In genomic region chr7:134691820-134692705, GRCh38 we compare ENCODE assay signal across 14 cellular contexts. TPM values are rescaled to one million over a fixed set of nuclear protein-coding genes. Genes with fewer than 3 reads are reported as not detected.
DNase-seq lines count a peak whose midpoint lies in the region; ATAC-seq, FAIRE-seq and TF ChIP-seq lines count a peak whose summit lies in the region.
"Had no signal": no experiment of that assay in that cellular context is flagged by ENCODE, and none has a peak within 500 bp of the region (broad histone marks: within the 10 kb centered on the region; RNA-seq: fewer than 3 reads in every experiment).

No MANE protein-coding gene starts in this region.

- no peak overlapping the region for H3K4me2 ChIP-seq in endothelial cell of umbilical vein (ENCODE audit: insufficient read depth, low read length)

- WGBS in lower leg skin, 2 donors, result 32 to 40% methylated on average over 10 of the region's 10 CpGs

- CTCF ChIA-PET in endothelial cell of umbilical vein (lab: Charles Lee), result interaction anchor here (0.7 to 8.3 kb wide), 5 partner anchors 10 to 63 kb away, joined by 4 to 75 read pairs (median 15); no protein-coding TSS in a partner anchor

- peak overlapping the region; percentile 33 for H2AFZ ChIP-seq in endothelial cell of umbilical vein (ENCODE audit: low read depth, low read length)

- no peaks in the 10 kb centered on the region for H3K9me1 ChIP-seq in endothelial cell of umbilical vein (replicated peaks; ENCODE audit: control insufficient read depth, extremely low read depth, insufficient read depth, low read length)

- no peaks in the 10 kb centered on the region for H3K36me3 ChIP-seq in endothelial cell of umbilical vein (ENCODE audit: control insufficient read depth in 2 of 2, extremely low read depth in 1 of 2, insufficient read depth in 2 of 2, low read length in 2 of 2)
- no peaks in the 10 kb centered on the region for H3K36me3 ChIP-seq in effector memory CD4-positive, alpha-beta T cell (ENCODE audit: control insufficient read depth, insufficient read depth, low read length)

- no peak overlapping the region for H3K27ac ChIP-seq in endothelial cell of umbilical vein (ENCODE audit: insufficient read depth, low read depth, low read length)
- H3K27ac ChIP-seq in effector memory CD4-positive, alpha-beta T cell (ENCODE audit: insufficient read depth, low read length, poor library complexity, severe bottlenecking), result no peak overlapping the region

- H3K4me1 ChIP-seq in endothelial cell of umbilical vein (ENCODE audit: control insufficient read depth, extremely low read depth, insufficient read depth, low read length), result no peaks in the 10 kb centered on the region
- H3K4me1 ChIP-seq in effector memory CD4-positive, alpha-beta T cell (ENCODE audit: control insufficient read depth, insufficient read depth, low read length, poor library complexity, severe bottlenecking), result no peaks in the 10 kb centered on the region

- H4K20me1 ChIP-seq in endothelial cell of umbilical vein (replicated peaks; ENCODE audit: control insufficient read depth, extremely low read depth, insufficient read depth, low read length), result no peaks in the 10 kb centered on the region

- BruUV-seq in endothelial cell of umbilical vein (replicated peaks; lab: Mats Ljungman, UMichigan), result no TSS peak

- no peak overlapping the region for H3K9ac ChIP-seq in endothelial cell of umbilical vein (replicated peaks; ENCODE audit: extremely low read depth, insufficient read depth, low read length)

- dilution Hi-C loops in endothelial cell of umbilical vein (cut with MboI; ENCODE audit: extremely low pct_ligation_motif_present, low sequenced_read_pairs), result no loop called here

- FAIRE-seq in endothelial cell of umbilical vein (lab: Jason Lieb, UNC), result no peak
- FAIRE-seq: urothelium cell line had no signal

- H3K4me3 ChIP-seq in endothelial cell of umbilical vein (replicated peaks in 1 of 3; ENCODE audit: insufficient read depth in 1 of 3, low read depth in 1 of 3, low read length in 3 of 3) (no peak overlapping the region), lower leg skin (ENCODE audit: low read depth, poor library complexity, severe bottlenecking) (no peak overlapping the region)
- no peak overlapping the region for H3K4me3 ChIP-seq in effector memory CD4-positive, alpha-beta T cell (ENCODE audit: insufficient read depth, low read depth, low read length, poor library complexity, severe bottlenecking)

- peaks cover 0 to 3% of the 10 kb centered on the region in 2 experiments for H3K27me3 ChIP-seq in endothelial cell of umbilical vein (ENCODE audit: control insufficient read depth in 2 of 2, insufficient read depth in 2 of 2, low read length in 2 of 2)
- H3K27me3 ChIP-seq in effector memory CD4-positive, alpha-beta T cell (replicated peaks; ENCODE audit: control insufficient read depth, insufficient read depth, low read length, poor library complexity, severe bottlenecking), result no peaks in the 10 kb centered on the region

- DNase-seq in AG09319 (ENCODE audit: extremely low read depth, low read depth) (peak; percentile 49), RPMI7951 (ENCODE audit: low read depth) (peak; percentile 91), endothelial cell of umbilical vein (ENCODE audit: low read depth, low spot score) (no peak), renal cortical epithelial cell (ENCODE audit: low read depth) (peak; percentile 23), lower leg skin (ENCODE audit: low spot score in 2 of 2) (no peak)
- no peak for DNase-seq in effector memory CD4-positive, alpha-beta T cell
- DNase-seq in stimulated activated CD4-positive, alpha-beta T cell treated with anti-CD3 and anti-CD28 coated beads, Interleukin-4, amount 100 ng/mL, for 1 hour, result no peak
- DNase-seq: activated T-cell treated with anti-CD3 and anti-CD28 coated beads for 4 hours; CD4-positive, CD25-positive, alpha-beta regulatory T cell; naive thymus-derived CD8-positive, alpha-beta T cell; NCI-H1436 treated with DMSO at 0.1 percent for 48 hours; stimulated activated CD4-positive, alpha-beta T cell treated with anti-CD3 and anti-CD28 coated beads, Interleukin-2, amount 100 ng/mL, for 24 hours had no signal

- intact Hi-C loops in endothelial cell of umbilical vein (cut with micrococcal nuclease), result loop anchor here (10.0 kb wide), 1 partner anchor 473 kb away; no protein-coding TSS in a partner anchor
- intact Hi-C loops in lower leg skin (cut with DNase I; ENCODE audit: low total_unique reads), result no loop called here

- TF ChIP-seq POLR2A in endothelial cell of umbilical vein (IDR thresholded peaks at IDR 0.05; ENCODE audit: low read depth, low read length) (no peak), lower leg skin (IDR thresholded peaks at IDR 0.05) (no peak)

- no peaks in the 10 kb centered on the region for H3K79me2 ChIP-seq in endothelial cell of umbilical vein (ENCODE audit: control insufficient read depth, insufficient read depth, low read length)

- H3K9me3 ChIP-seq in endothelial cell of umbilical vein (replicated peaks; ENCODE audit: control insufficient read depth, insufficient read depth, low read length), result no peaks in the 10 kb centered on the region
- H3K9me3 ChIP-seq in effector memory CD4-positive, alpha-beta T cell (ENCODE audit: control insufficient read depth, low read length), result no peaks in the 10 kb centered on the region

- no peak for TF ChIP-seq CTCF in AG09319 (IDR thresholded peaks at IDR 0.05; ENCODE audit: low read depth, low read length)
- no peak for TF ChIP-seq CTCF in endothelial cell of umbilical vein (IDR thresholded peaks at IDR 0.05; ENCODE audit: extremely low read depth in 1 of 2, insufficient read depth in 1 of 2, low read depth in 1 of 2, low read length in 2 of 2)
- TF ChIP-seq CTCF in lower leg skin (IDR thresholded peaks at IDR 0.05), result no peak

- ATAC-seq in HG03469 (IDR thresholded peaks at IDR 0.05; ENCODE audit: unreplicated experiment), result no peak

- POLR2A ChIA-PET in endothelial cell of umbilical vein (lab: Charles Lee), result no interaction called here

TF ChIP-seq in endothelial cell of umbilical vein, 7 proteins besides CTCF, POLR2A, EP300 and RAD21:
- no peak for TF ChIP-seq GATA2 (IDR thresholded peaks at IDR 0.05; ENCODE audit: insufficient read depth, insufficient read length, low read depth, low read length)
- TF ChIP-seq FOS (IDR thresholded peaks at IDR 0.05; ENCODE audit: borderline replicate concordance, insufficient read depth, low read length), result no peak
- TF ChIP-seq POLR2AphosphoS5 (IDR thresholded peaks at IDR 0.05; ENCODE audit: insufficient read depth, low read depth, low read length), result no peak
- TF ChIP-seq MAX (IDR thresholded peaks at IDR 0.05; ENCODE audit: insufficient read depth, insufficient read length), result no peak
- TF ChIP-seq EZH2 (IDR thresholded peaks at IDR 0.05; ENCODE audit: borderline replicate concordance, low read depth, low read length, severe bottlenecking), result no peak
- no peak for TF ChIP-seq JUN (IDR thresholded peaks at IDR 0.05; ENCODE audit: borderline replicate concordance, insufficient read depth, insufficient read length, low read depth)
- no peak for TF ChIP-seq MYC (IDR thresholded peaks at IDR 0.05; ENCODE audit: low read depth, low read length)

RNA-seq across cellular contexts. Expression of gene BPGM, which starts 45.4 kb away (rescaled TPM):
- total RNA-seq in RPMI7951 (2014; rRNA removed; shearing (Covaris generic)), result 36.3 and 44.5 TPM in 2 replicates
- 28.3 and 44.4 TPM in 2 replicates for total RNA-seq in endothelial cell of umbilical vein
- 18.9 and 24.2 TPM in 2 replicates for polyA plus RNA-seq in endothelial cell of umbilical vein
- polyA plus RNA-seq in endothelial cell of umbilical vein (2011; cell fraction: cytosol; rRNA removed), result 35.6 and 36.7 TPM in 2 replicates
- 24.4 and 31.7 TPM in 2 replicates for polyA plus RNA-seq in endothelial cell of umbilical vein (2011; cell fraction: nucleus; rRNA removed)
- 62.5 and 70.6 TPM in 2 replicates for polyA plus RNA-seq in endothelial cell of umbilical vein (2012)
- polyA minus RNA-seq in endothelial cell of umbilical vein, result 24.6 and 27.8 TPM in 2 replicates
- polyA minus RNA-seq in endothelial cell of umbilical vein (2011; cell fraction: cytosol; rRNA and poly(A)+ RNA removed), result 3.1 TPM
- 25.4 and 28.9 TPM in 2 replicates for polyA minus RNA-seq in endothelial cell of umbilical vein (2011; cell fraction: nucleus; rRNA and poly(A)+ RNA removed)
- total RNA-seq in renal cortical epithelial cell, result 45.8 and 118 TPM in 2 replicates
- total RNA-seq in lower leg skin, result 10 to 100 TPM; 11.9 to 15.5 (median 12.6) TPM

Comparison
In these comparisons a context has a peak if more than half of its experiments do, and no peak if none do; other contexts are left out.
1. DNase-seq: peak in AG09319 (single experiment), RPMI7951 (single experiment) and renal cortical epithelial cell (single experiment); none in endothelial cell of umbilical vein (single experiment), lower leg skin (0 of 2), effector memory CD4-positive, alpha-beta T cell (0 of 3) and stimulated activated CD4-positive, alpha-beta T cell treated with anti-CD3 and anti-CD28 coated beads, Interleukin-4, amount 100 ng/mL, for 1 hour (single experiment).